ENCODE assay signal across 1 cellular context in genomic region chr16:87435399-87436224, GRCh38.
TF ChIP-seq lines count a peak whose summit lies in the region.

No MANE protein-coding gene starts in this region.

TF ChIP-seq in liver, 16 proteins besides CTCF, POLR2A, EP300 and RAD21 (continued from another document):
- TF ChIP-seq REST (IDR thresholded peaks at IDR 0.05) (no peak), EGR1 (IDR thresholded peaks at IDR 0.05; ENCODE audit: low read depth in 2 of 2) (no peak), HNF4G (IDR thresholded peaks at IDR 0.05) (no peak), HNF4A (conservative IDR thresholded peaks at IDR 0.05) (no peak), JUND (IDR thresholded peaks at IDR 0.05) (no peak), RXRA (IDR thresholded peaks at IDR 0.05) (no peak), SP1 (IDR thresholded peaks at IDR 0.05) (no peak), MAX (IDR thresholded peaks at IDR 0.05) (no peak), GABPA (IDR thresholded peaks at IDR 0.05 in 1 of 2, conservative IDR thresholded peaks at IDR 0.05 in 1 of 2) (no peak)
- TF ChIP-seq, protein P1, sequence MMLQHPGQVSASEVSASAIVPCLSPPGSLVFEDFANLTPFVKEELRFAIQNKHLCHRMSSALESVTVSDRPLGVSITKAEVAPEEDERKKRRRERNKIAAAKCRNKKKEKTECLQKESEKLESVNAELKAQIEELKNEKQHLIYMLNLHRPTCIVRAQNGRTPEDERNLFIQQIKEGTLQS (IDR thresholded peaks at IDR 0.05): no peak
